In genomic region chr3:94064243-94064642, GRCh38 we compare ENCODE assay signal across 12 cellular contexts. TPM values are rescaled to one million over a fixed set of nuclear protein-coding genes. Genes with fewer than 3 reads are reported as not detected.
A peak's percentile ranks its signal among the peaks of the same experiment; 100 is the strongest.
DNase-seq lines count a peak whose midpoint lies in the region; ATAC-seq, FAIRE-seq and TF ChIP-seq lines count a peak whose summit lies in the region.
"Had no signal": no experiment of that assay in that cellular context is flagged by ENCODE, and none has a peak within 500 bp of the region (broad histone marks: within the 10 kb centered on the region; RNA-seq: fewer than 3 reads in every experiment).

No MANE protein-coding gene starts in this region.

- no TSS peak for BruUV-seq in HCT116 (replicated peaks; lab: Mats Ljungman, UMichigan)

- no peak for TF ChIP-seq POLR2A in HCT116 (IDR thresholded peaks at IDR 0.05; ENCODE audit: borderline replicate concordance, extremely low read depth, insufficient read depth, insufficient read length)

- intact Hi-C loops in HCT116 (cut with micrococcal nuclease): loop anchor here (10.0 kb wide), 1 partner anchor 219 kb away; no protein-coding TSS in a partner anchor
- intact Hi-C loops in naive thymus-derived CD4-positive, alpha-beta T cell (cut with micrococcal nuclease): loop anchor here in 1 of 2 donors (10.0 kb wide), 1 partner anchor 219 kb away; no protein-coding TSS in a partner anchor

- CTCF ChIA-PET in HCT116 (lab: Charles Lee): no interaction called here
- CTCF ChIA-PET in naive thymus-derived CD4-positive, alpha-beta T cell (lab: Charles Lee): no interaction called here

- in situ Hi-C loops in KBM-7 (cut with MboI; ENCODE audit: low pct_unique_long_range_greater_than_20kb, low sequenced_read_pairs): no loop called here

- H3K27me3 Mint-ChIP-seq in astrocyte (ENCODE audit: low read depth, unreplicated experiment): no peaks in the 10 kb centered on the region
- H3K27me3 Mint-ChIP-seq in naive thymus-derived CD4-positive, alpha-beta T cell: no peaks in the 10 kb centered on the region

- H3K36me3 ChIP-seq in BLaER1 treated with 17β-estradiol and CSF1 and Interleukin-3, amounts not matched to agents 10 nM and 100 nM: peaks cover 27 to 55% (median 35%) of the 10 kb centered on the region in 11 experiments
- H3K36me3 ChIP-seq in HCT116 (ENCODE audit: control insufficient read depth in 1 of 2, insufficient read depth in 2 of 2, low read length in 2 of 2) (no peaks in the 10 kb centered on the region; a peak in 1 of 4 replicates), astrocyte (ENCODE audit: insufficient read depth, low read length) (peaks cover 6% of the 10 kb centered on the region)
- H3K36me3 ChIP-seq in naive thymus-derived CD4-positive, alpha-beta T cell (ENCODE audit: control insufficient read depth in 2 of 3, insufficient read depth in 3 of 3, low read length in 3 of 3): peaks cover 0 to 26% (median 0%) of the 10 kb centered on the region in 3 experiments

- H3K9me3 Mint-ChIP-seq in astrocyte (ENCODE audit: unreplicated experiment): no peaks in the 10 kb centered on the region
- peaks cover 0 to 5% (median 0%) of the 10 kb centered on the region in 11 donors for H3K9me3 Mint-ChIP-seq in naive thymus-derived CD4-positive, alpha-beta T cell

- H3K4me2 ChIP-seq in BLaER1 treated with 17β-estradiol and CSF1 and Interleukin-3, amounts not matched to agents 10 nM and 100 nM: peak overlapping the region; percentile 82 to 97 (median 92)
- H3K4me2 ChIP-seq in HCT116 (ENCODE audit: low read length) (peak overlapping the region; percentile 76), astrocyte (ENCODE audit: low read length) (peak overlapping the region; percentile 93)

- no peak for FAIRE-seq in astrocyte (lab: Jason Lieb, UNC)
- FAIRE-seq: small intestine had no signal

- H3K9ac ChIP-seq in BLaER1 treated with 17β-estradiol and CSF1 and Interleukin-3, amounts not matched to agents 10 nM and 100 nM: peak overlapping the region in 10 of 11 experiments; percentile 92 to 99 (median 96); a peak in 19 of 22 replicates
- H3K9ac ChIP-seq in HCT116 (ENCODE audit: low read length) (peak overlapping the region; percentile 69; the same call in 1 of the 2 replicates), astrocyte (ENCODE audit: low read length) (peak overlapping the region; percentile 97)

- no peaks in the 10 kb centered on the region for H3K27me3 ChIP-seq in BLaER1 treated with 17β-estradiol and CSF1 and Interleukin-3, amounts not matched to agents 10 nM and 100 nM
- no peaks in the 10 kb centered on the region for H3K27me3 ChIP-seq in HCT116 (ENCODE audit: insufficient read depth, low read length)
- no peaks in the 10 kb centered on the region for H3K27me3 ChIP-seq in astrocyte (ENCODE audit: insufficient read depth, low read length)
- no peaks in the 10 kb centered on the region for H3K27me3 ChIP-seq in naive thymus-derived CD4-positive, alpha-beta T cell (ENCODE audit: control insufficient read depth in 2 of 2, insufficient read depth in 2 of 2, low read length in 2 of 2)
- H3K27me3 ChIP-seq: foreskin keratinocyte, tibial nerve had no signal

- H3K27ac ChIP-seq in BLaER1 treated with 17β-estradiol and CSF1 and Interleukin-3, amounts not matched to agents 10 nM and 100 nM: peak overlapping the region; percentile 91 to 100 (median 96); a peak in 16 of 22 replicates
- H3K27ac ChIP-seq in HCT116 (ENCODE audit: low read depth, low read length) (no peak overlapping the region; the same call in 1 of the 2 replicates), astrocyte (ENCODE audit: low read depth, low read length) (no peak overlapping the region), caudate nucleus (ENCODE audit: low read depth, low read length) (no peak overlapping the region)
- no peak overlapping the region for H3K27ac ChIP-seq in naive thymus-derived CD4-positive, alpha-beta T cell (ENCODE audit: low read depth, low read length)

- H4K20me1 ChIP-seq in BLaER1 treated with 17β-estradiol and CSF1 and Interleukin-3, amounts not matched to agents 10 nM and 100 nM: peaks cover 0 to 4% (median 0%) of the 10 kb centered on the region in 11 experiments; a peak in 5 of 22 replicates
- H4K20me1 ChIP-seq in HCT116 (ENCODE audit: insufficient read depth) (no peaks in the 10 kb centered on the region), astrocyte (ENCODE audit: insufficient read depth, low read length) (no peaks in the 10 kb centered on the region)

- H3K4me1 ChIP-seq in BLaER1 treated with 17β-estradiol and CSF1 and Interleukin-3, amounts not matched to agents 10 nM and 100 nM: peaks cover 20 to 44% (median 31%) of the 10 kb centered on the region in 10 experiments
- H3K4me1 ChIP-seq in HCT116 (ENCODE audit: control insufficient read depth in 1 of 2, insufficient read depth in 2 of 2, low read length in 2 of 2) (peaks cover 6 to 15% of the 10 kb centered on the region in 2 experiments; a peak in 3 of 4 replicates), astrocyte (ENCODE audit: insufficient read depth, low read length) (peaks cover 7% of the 10 kb centered on the region)
- H3K4me1 ChIP-seq in naive thymus-derived CD4-positive, alpha-beta T cell (ENCODE audit: control insufficient read depth in 2 of 2, insufficient read depth in 2 of 2, low read length in 2 of 2): peaks cover 18 to 20% of the 10 kb centered on the region in 2 donors

- H3K4me3 Mint-ChIP-seq in astrocyte (ENCODE audit: unreplicated experiment): peak overlapping the region; percentile 99
- H3K4me3 Mint-ChIP-seq in naive thymus-derived CD4-positive, alpha-beta T cell: peak overlapping the region; percentile 93 to 100 (median 98)

- ATAC-seq in HCT116 (no peak), GM18909 (IDR thresholded peaks at IDR 0.05; ENCODE audit: poor library complexity, unreplicated experiment) (no peak)
- ATAC-seq in naive thymus-derived CD4-positive, alpha-beta T cell: no peak

- H2AFZ ChIP-seq in HCT116 (ENCODE audit: low read depth, low read length, poor library complexity, severe bottlenecking) (no peak overlapping the region), astrocyte (ENCODE audit: low read depth, low read length) (no peak overlapping the region)

- peaks cover 14% of the 10 kb centered on the region; the same call in 1 of the 2 replicates for H3K79me2 ChIP-seq in HCT116 (ENCODE audit: insufficient read depth, low read length)
- H3K79me2 ChIP-seq in astrocyte (ENCODE audit: insufficient read depth, low read length): peaks cover 26% of the 10 kb centered on the region

- TF ChIP-seq CTCF in HCT116 (IDR thresholded peaks at IDR 0.05 in 2 of 3, conservative IDR thresholded peaks at IDR 0.05 in 1 of 3; ENCODE audit: borderline replicate concordance in 1 of 3, insufficient read depth in 1 of 3, low read depth in 2 of 3, low read length in 2 of 3) (no peak), astrocyte (IDR thresholded peaks at IDR 0.05; ENCODE audit: insufficient read depth, low read depth, low read length) (no peak)

- RAD21 ChIA-PET in HCT116 (lab: Charles Lee; ENCODE audit: low non-redundant PET in 1 of 2, low total read pairs in 2 of 2, uncharacterized antibody in 2 of 2, unreplicated experiment in 2 of 2): no interaction called here

- peaks cover 2% of the 10 kb centered on the region for H3K36me3 Mint-ChIP-seq in astrocyte (ENCODE audit: low read depth, unreplicated experiment)
- peaks cover 18 to 41% (median 38%) of the 10 kb centered on the region in 5 donors for H3K36me3 Mint-ChIP-seq in naive thymus-derived CD4-positive, alpha-beta T cell

- DNase-seq in HCT116 (ENCODE audit: low read depth, low spot score) (no peak), astrocyte (ENCODE audit: low read depth) (no peak), NCI-H2227 (lab: John Stamatoyannopoulos, UW; ENCODE audit: unreplicated experiment) (no peak), KBM-7 (no peak), caudate nucleus (lab: John Stamatoyannopoulos, UW) (no peak)
- DNase-seq in naive thymus-derived CD4-positive, alpha-beta T cell: no peak
- DNase-seq: HCEC 1CT, small intestine had no signal

- no peaks in the 10 kb centered on the region for H3K9me2 ChIP-seq in HCT116 (ENCODE audit: insufficient read depth)

- peaks cover 7% of the 10 kb centered on the region for H3K4me1 Mint-ChIP-seq in astrocyte (ENCODE audit: low read depth, unreplicated experiment)
- H3K4me1 Mint-ChIP-seq in naive thymus-derived CD4-positive, alpha-beta T cell: peaks cover 35 to 78% (median 67%) of the 10 kb centered on the region in 7 donors

- POLR2A ChIA-PET in HCT116 (lab: Charles Lee): interaction anchor here (2.2 kb wide), 1 partner anchor 84 kb away, joined by 8 read pairs; the partner anchor contains the start of gene ARL13B
- POLR2A ChIA-PET in naive thymus-derived CD4-positive, alpha-beta T cell (lab: Charles Lee): interaction anchor here (0.7 kb wide), 1 partner anchor 81 kb away, joined by 3 read pairs; no protein-coding TSS in a partner anchor

- H3K27ac Mint-ChIP-seq in astrocyte (ENCODE audit: unreplicated experiment): no peak overlapping the region
- H3K27ac Mint-ChIP-seq in naive thymus-derived CD4-positive, alpha-beta T cell: peak overlapping the region; percentile 98 to 100 (median 100)

- H3K9me3 ChIP-seq in BLaER1 treated with 17β-estradiol and CSF1 and Interleukin-3, amounts not matched to agents 10 nM and 100 nM (replicated peaks in 1 of 11): peaks cover 4 to 18% (median 13%) of the 10 kb centered on the region in 11 experiments; a peak in 20 of 22 replicates
- no peaks in the 10 kb centered on the region for H3K9me3 ChIP-seq in HCT116 (ENCODE audit: control insufficient read depth in 1 of 2, insufficient read depth in 1 of 2, low read depth in 1 of 2, low read length in 2 of 2)
- no peaks in the 10 kb centered on the region for H3K9me3 ChIP-seq in astrocyte (ENCODE audit: insufficient read depth, low read depth, low read length)
- H3K9me3 ChIP-seq in naive thymus-derived CD4-positive, alpha-beta T cell (ENCODE audit: control insufficient read depth in 2 of 3, low read length in 3 of 3): no peaks in the 10 kb centered on the region
- H3K9me3 ChIP-seq: tibial nerve had no signal

- peak overlapping the region; percentile 65 to 84 (median 72); a peak in 16 of 20 replicates for H3K4me3 ChIP-seq in BLaER1 treated with 17β-estradiol and CSF1 and Interleukin-3, amounts not matched to agents 10 nM and 100 nM
- peak overlapping the region; percentile 71 to 78 for H3K4me3 ChIP-seq in HCT116 (replicated peaks in 1 of 2; ENCODE audit: low read depth in 1 of 2, low read length in 2 of 2)
- no peak overlapping the region for H3K4me3 ChIP-seq in astrocyte (ENCODE audit: insufficient read depth, low read depth, low read length)
- no peak overlapping the region for H3K4me3 ChIP-seq in naive thymus-derived CD4-positive, alpha-beta T cell (ENCODE audit: low read length)

- no peak for TF ChIP-seq RAD21 in HCT116 (IDR thresholded peaks at IDR 0.05; ENCODE audit: low read depth)

RNA-seq across cellular contexts. Expression of gene NSUN3, which starts 1.4 kb away (rescaled TPM):
- total RNA-seq in HCT116 (2021; ENCODE audit: unreplicated experiment) (6.6 TPM), astrocyte (9.4 and 10.3 TPM in 2 replicates)
- polyA plus RNA-seq in HCT116 (2012): 3.2 and 3.9 TPM in 2 replicates
- total RNA-seq in naive thymus-derived CD4-positive, alpha-beta T cell: 10 to 100 TPM; 19.9 to 24.0 (median 20.5) TPM
- polyA plus RNA-seq in naive thymus-derived CD4-positive, alpha-beta T cell: 10 to 100 TPM in 1 of 2 donors, 1 to 10 TPM in 1; 7.3 to 13.0 TPM

RNA-seq across cellular contexts. Expression of gene DHFR2, which starts 1.5 kb away (rescaled TPM):
- total RNA-seq in HCT116 (2021; ENCODE audit: unreplicated experiment) (1.8 TPM), astrocyte (2.9 and 3.4 TPM in 2 replicates)
- 0.55 and 1.2 TPM in 2 replicates for polyA plus RNA-seq in HCT116 (2012)
- 10 to 100 TPM in 2 of 5 experiments, 1 to 10 TPM in 3; 1.5 to 17.9 (median 9.0) TPM for total RNA-seq in naive thymus-derived CD4-positive, alpha-beta T cell
- 1 to 10 TPM; 3.0 to 5.2 TPM for polyA plus RNA-seq in naive thymus-derived CD4-positive, alpha-beta T cell

RNA-seq across cellular contexts. Expression of gene STX19, which starts 35.8 kb away (rescaled TPM):
- total RNA-seq in HCT116 (2021; ENCODE audit: unreplicated experiment) (not detected), astrocyte (not detected in 2 replicates)
- 0.05 TPM in 1 of 2 replicates, not detected in the other for polyA plus RNA-seq in HCT116 (2012)
- total RNA-seq in naive thymus-derived CD4-positive, alpha-beta T cell: not detected
- under 1 TPM in 1 of 2 donors, not detected in 1; 0.45 TPM for polyA plus RNA-seq in naive thymus-derived CD4-positive, alpha-beta T cell
- total RNA-seq: tibial nerve had no signal

Comparison
In these comparisons a context has a peak if more than half of its experiments do, and no peak if none do; other contexts are left out.
1. H3K27ac ChIP-seq: peak in BLaER1 treated with 17β-estradiol and CSF1 and Interleukin-3, amounts not matched to agents 10 nM and 100 nM (11 of 11); none in HCT116 (single experiment), astrocyte (single experiment), naive thymus-derived CD4-positive, alpha-beta T cell (single experiment) and caudate nucleus (single experiment).
2. H3K4me3 ChIP-seq: peak in BLaER1 treated with 17β-estradiol and CSF1 and Interleukin-3, amounts not matched to agents 10 nM and 100 nM (10 of 10) and HCT116 (2 of 2); none in astrocyte (single experiment) and naive thymus-derived CD4-positive, alpha-beta T cell (single experiment).
3. Peak in every context shown above with its lines, with median percentiles within 50 percentile points of each other: H3K4me2 ChIP-seq and H3K9ac ChIP-seq.